12 cellular contexts compared by ENCODE assay signal in genomic region chr2:84493494-84493893, GRCh38. TPM values are rescaled to one million over a fixed set of nuclear protein-coding genes. Genes with fewer than 3 reads are reported as not detected.
DNase-seq lines count a peak whose midpoint lies in the region; ATAC-seq and TF ChIP-seq lines count a peak whose summit lies in the region.
"Had no signal": no experiment of that assay in that cellular context is flagged by ENCODE, and none has a peak within 500 bp of the region (broad histone marks: within the 10 kb centered on the region; RNA-seq: fewer than 3 reads in every experiment).

No MANE protein-coding gene starts in this region.

- H3K36me3 ChIP-seq in endodermal cell (ENCODE audit: control insufficient read depth, insufficient read depth, low read length): no peaks in the 10 kb centered on the region

- H3K9me3 Mint-ChIP-seq in endodermal cell: no peaks in the 10 kb centered on the region
- H3K9me3 Mint-ChIP-seq: brain, naive B cell had no signal

- no peak overlapping the region for H3K4me3 Mint-ChIP-seq in endodermal cell
- H3K4me3 Mint-ChIP-seq: brain, naive B cell had no signal

- DNase-seq in ELR (ENCODE audit: low read depth): peak; percentile 98
- peak; percentile 25 for DNase-seq in RKO (ENCODE audit: low spot score)
- DNase-seq in epithelial cell of esophagus (ENCODE audit: low read depth): peak; percentile 53
- DNase-seq in pulmonary artery endothelial cell (ENCODE audit: low read depth, low spot score): peak; percentile 52
- no peak for DNase-seq in sciatic nerve (ENCODE audit: low spot score)
- DNase-seq in activated CD4-positive, alpha-beta T cell treated with anti-CD3 and anti-CD28 coated beads, Interleukin-2, amount 50 U/mL, for 1 hour: no peak
- DNase-seq in endodermal cell: no peak
- DNase-seq: activated CD4-positive, CD25-positive, alpha-beta regulatory T cell; naive B cell; NCI-H774 had no signal

- no peak overlapping the region for H3K9ac ChIP-seq in endodermal cell (ENCODE audit: extremely low read depth, low read length, poor library complexity, severe bottlenecking)

- no peaks in the 10 kb centered on the region for H3K4me1 ChIP-seq in endodermal cell (ENCODE audit: control insufficient read depth, insufficient read depth, low read length)

- H3K27me3 Mint-ChIP-seq in endodermal cell (ENCODE audit: insufficient read depth): no peaks in the 10 kb centered on the region

- H3K27ac ChIP-seq in endodermal cell (ENCODE audit: low read depth, low read length): no peak overlapping the region

- no peak for TF ChIP-seq CTCF in epithelial cell of esophagus (IDR thresholded peaks at IDR 0.05; ENCODE audit: insufficient read depth, low read depth, low read length, missing control alignments)
- TF ChIP-seq CTCF in endodermal cell (conservative IDR thresholded peaks at IDR 0.05): no peak

- no peaks in the 10 kb centered on the region for H3K36me3 Mint-ChIP-seq in endodermal cell (ENCODE audit: low read depth)
- H3K36me3 Mint-ChIP-seq: brain, naive B cell had no signal

- ATAC-seq in sciatic nerve (no peak), GM21423 (IDR thresholded peaks at IDR 0.05; ENCODE audit: unreplicated experiment) (no peak)

- H3K27me3 ChIP-seq in endodermal cell (ENCODE audit: control insufficient read depth, insufficient read depth, low read length, poor library complexity, severe bottlenecking): no peaks in the 10 kb centered on the region

- H3K27ac Mint-ChIP-seq in endodermal cell: no peak overlapping the region
- H3K27ac Mint-ChIP-seq: brain had no signal

- no peak overlapping the region for H3K4me3 ChIP-seq in epithelial cell of esophagus (ENCODE audit: low read length)
- no peak overlapping the region for H3K4me3 ChIP-seq in endodermal cell (ENCODE audit: low read length)

- WGBS in endodermal cell (ENCODE audit: insufficient coverage in 1 of 2, insufficient read length in 1 of 2), 2 experiments: 78 to 88% methylated on average over 5 of the region's 5 CpGs

- no peaks in the 10 kb centered on the region for H3K4me1 Mint-ChIP-seq in endodermal cell
- H3K4me1 Mint-ChIP-seq: brain had no signal

- intact Hi-C loops in sciatic nerve (cut with DNase I): loop anchor here (10.0 kb wide), 2 partner anchors 131 to 391 kb away; partner anchors contain the start of gene TRABD2A

- no peaks in the 10 kb centered on the region for H3K9me3 ChIP-seq in endodermal cell (ENCODE audit: control insufficient read depth, low read length)

RNA-seq across cellular contexts. Expression of gene DNAH6, which starts 22.8 kb away (rescaled TPM):
- not detected in 2 replicates for total RNA-seq in pulmonary artery endothelial cell
- 2.0 TPM for total RNA-seq in sciatic nerve
- 1 to 10 TPM; 1.6 to 2.0 TPM for total RNA-seq in endodermal cell
- polyA plus RNA-seq in endodermal cell (2013, experiment 1 of 2): 0.82 TPM
- polyA plus RNA-seq in endodermal cell (2013, experiment 2 of 2): 0.70 TPM

RNA-seq across cellular contexts. Expression of gene SUCLG1, which starts 34.4 kb away (rescaled TPM):
- total RNA-seq in pulmonary artery endothelial cell (52.0 and 77.7 TPM in 2 replicates), sciatic nerve (55.4 TPM), endodermal cell (10 to 100 TPM; 33.6 to 41.9 TPM)
- polyA plus RNA-seq in endodermal cell (2013, experiment 1 of 2): 53.4 TPM
- polyA plus RNA-seq in endodermal cell (2013, experiment 2 of 2): 52.8 TPM

Comparison
In these comparisons a context has a peak if more than half of its experiments do, and no peak if none do; other contexts are left out.
1. DNase-seq: peak in ELR (single experiment), RKO (single experiment), epithelial cell of esophagus (single experiment) and pulmonary artery endothelial cell (single experiment); none in sciatic nerve (single experiment), activated CD4-positive, alpha-beta T cell treated with anti-CD3 and anti-CD28 coated beads, Interleukin-2, amount 50 U/mL, for 1 hour (single experiment) and endodermal cell (single experiment).